26 cellular contexts compared by ENCODE assay signal in genomic region chr19:41599175-41599966, GRCh38. TPM values are rescaled to one million over a fixed set of nuclear protein-coding genes. Genes with fewer than 3 reads are reported as not detected.
"Had no signal": no experiment of that assay in that cellular context is flagged by ENCODE, and none has a peak within 500 bp of the region (broad histone marks: within the 10 kb centered on the region; RNA-seq: fewer than 3 reads in every experiment).

No MANE protein-coding gene starts in this region.

- DNase-seq: activated CD4-positive, alpha-beta T cell treated with anti-CD3 and anti-CD28 coated beads for 4 hours; activated CD4-positive, alpha-beta T cell treated with anti-CD3 and anti-CD28 coated beads, Interleukin-2, amount 50 U/mL, for 48 hours; activated T-cell treated with anti-CD3 and anti-CD28 coated beads, Interleukin-2, amount 50 U/mL, for 24 hours; brain microvascular endothelial cell; central memory CD4-positive, alpha-beta T cell; dermis blood vessel endothelial cell; effector memory CD4-positive, alpha-beta T cell; foreskin melanocyte; glutamatergic neuron; hippocampal formation; left ventricle myocardium superior; mammary epithelial cell; retina; stimulated activated CD4-positive, alpha-beta T cell treated with anti-CD3 and anti-CD28 coated beads, Interleukin-4, amount 100 ng/mL, for 1 hour; stimulated activated naive CD4-positive, alpha-beta T cell; T-helper 1 cell; WERI-Rb-1 had no signal

- H3K4me1 ChIP-seq: ascending aorta had no signal

- H3K36me3 ChIP-seq: ascending aorta, brain microvascular endothelial cell, WERI-Rb-1 had no signal

- H3K9me3 ChIP-seq: ascending aorta had no signal

- H3K4me3 Mint-ChIP-seq: activated T-cell treated with anti-CD3 and anti-CD28 coated beads, Interleukin-2, amount 50 U/mL, for 24 hours; activated T-helper 17 cell treated with anti-CD3 and anti-CD28 coated beads, Interleukin-2, amount 50 U/mL, for 72 hours; mesothelial cell of epicardium; naive thymus-derived CD8-positive, alpha-beta T cell had no signal

- ATAC-seq: activated naive CD4-positive, alpha-beta T cell treated with anti-CD3 and anti-CD28 coated beads, Interleukin-2, amount 50 U/mL, for 72 hours; activated T-helper 17 cell treated with anti-CD3 and anti-CD28 coated beads, Interleukin-2, amount 50 U/mL, for 72 hours; esophagus mucosa; left ventricle myocardium superior; naive thymus-derived CD8-positive, alpha-beta T cell had no signal

- H3K27me3 Mint-ChIP-seq: activated T-helper 17 cell treated with anti-CD3 and anti-CD28 coated beads, Interleukin-2, amount 50 U/mL, for 72 hours had no signal

- H3K27ac Mint-ChIP-seq: activated naive CD4-positive, alpha-beta T cell treated with anti-CD3 and anti-CD28 coated beads, Interleukin-2, amount 50 U/mL, for 72 hours; activated T-cell treated with anti-CD3 and anti-CD28 coated beads, Interleukin-2, amount 50 U/mL, for 24 hours; activated T-helper 17 cell treated with anti-CD3 and anti-CD28 coated beads, Interleukin-2, amount 50 U/mL, for 72 hours; mesothelial cell of epicardium; naive thymus-derived CD8-positive, alpha-beta T cell had no signal

- H3K9me3 Mint-ChIP-seq: activated naive CD4-positive, alpha-beta T cell treated with anti-CD3 and anti-CD28 coated beads, Interleukin-2, amount 50 U/mL, for 72 hours; activated T-cell treated with anti-CD3 and anti-CD28 coated beads, Interleukin-2, amount 50 U/mL, for 24 hours; activated T-helper 17 cell treated with anti-CD3 and anti-CD28 coated beads, Interleukin-2, amount 50 U/mL, for 72 hours; naive thymus-derived CD8-positive, alpha-beta T cell had no signal

- H3K4me1 Mint-ChIP-seq: mesothelial cell of epicardium had no signal

- H3K27ac ChIP-seq: ascending aorta, brain microvascular endothelial cell, WERI-Rb-1 had no signal

- H3K4me3 ChIP-seq: ascending aorta had no signal

- H3K36me3 Mint-ChIP-seq: activated naive CD4-positive, alpha-beta T cell treated with anti-CD3 and anti-CD28 coated beads, Interleukin-2, amount 50 U/mL, for 72 hours; mesothelial cell of epicardium; naive thymus-derived CD8-positive, alpha-beta T cell had no signal

- H3K27me3 ChIP-seq: ascending aorta, brain microvascular endothelial cell had no signal

- FAIRE-seq: endothelial cell of umbilical vein, TTC549 had no signal

RNA-seq across cellular contexts. Expression of gene CEACAM21, which starts 23.4 kb away (rescaled TPM):
- total RNA-seq: ascending aorta, mammary epithelial cell, mesothelial cell of epicardium, osteoblast had no signal
- polyA plus RNA-seq: mammary epithelial cell had no signal

RNA-seq across cellular contexts. Expression of gene CEACAM4, which starts 27.5 kb away (rescaled TPM):
- total RNA-seq: activated naive CD4-positive, alpha-beta T cell treated with anti-CD3 and anti-CD28 coated beads, Interleukin-2, amount 50 U/mL, for 72 hours; activated T-helper 17 cell treated with anti-CD3 and anti-CD28 coated beads, Interleukin-2, amount 50 U/mL, for 72 hours; ascending aorta; dermis blood vessel endothelial cell; endothelial cell of umbilical vein; mammary epithelial cell; mesothelial cell of epicardium; naive thymus-derived CD8-positive, alpha-beta T cell; osteoblast had no signal
- polyA plus RNA-seq: endothelial cell of umbilical vein; mammary epithelial cell; naive thymus-derived CD8-positive, alpha-beta T cell had no signal
